8 cellular contexts compared by ENCODE assay signal in the genomic region with DNA sequence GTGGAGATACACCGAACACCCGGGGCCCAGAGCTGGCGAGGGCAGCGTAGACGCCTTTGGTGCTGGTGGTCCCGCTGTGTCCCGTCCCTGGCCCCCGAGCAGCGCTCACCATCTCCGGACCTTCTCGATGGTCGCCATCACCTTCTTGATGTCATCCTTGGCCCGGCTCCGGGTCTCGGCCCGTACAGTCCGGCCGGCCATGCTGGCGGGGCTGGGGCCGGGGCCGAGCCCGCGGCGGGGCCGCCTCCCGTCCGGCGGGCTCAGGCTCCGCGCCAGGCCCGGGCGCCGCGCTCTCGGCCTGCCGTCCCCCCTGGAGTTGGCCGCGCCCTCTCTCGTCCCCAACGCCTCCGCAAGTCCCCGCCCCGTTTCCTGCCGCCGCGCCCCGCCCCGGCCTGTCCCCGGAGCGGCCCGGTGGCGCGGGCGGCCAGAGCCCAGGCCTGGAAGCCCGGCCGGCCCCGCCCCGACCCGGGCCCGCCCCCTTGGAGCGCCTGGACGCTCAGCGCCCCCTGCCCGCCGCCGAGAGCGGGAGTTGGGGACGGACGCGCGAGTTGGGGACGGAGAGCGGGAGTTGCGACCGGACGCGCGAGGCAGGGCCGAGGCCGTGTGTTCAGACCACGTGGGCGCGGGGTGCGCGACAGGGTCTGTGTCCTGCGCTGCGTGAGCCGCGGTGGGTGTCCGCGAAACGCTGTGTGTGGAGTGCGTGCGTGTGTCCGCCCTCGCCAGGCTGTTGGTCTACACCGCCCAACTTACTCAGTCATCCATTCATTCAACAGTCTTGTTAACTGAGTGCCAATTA. TPM values are rescaled to one million over a fixed set of nuclear protein-coding genes. Genes with fewer than 3 reads are reported as not detected.
DNase-seq lines count a peak whose midpoint lies in the region; ATAC-seq lines count a peak whose summit lies in the region.

A gene (minus strand): TSS at position 334 of the 796 bp plus-strand sequence. CDS start 133 bp downstream, at position 201.

- H2AFZ ChIP-seq in mesenchymal stem cell (ENCODE audit: low read depth, low read length): peak within 1 kb of the TSS; percentile 96

- H3K9me3 ChIP-seq in effector memory CD4-positive, alpha-beta T cell (ENCODE audit: control insufficient read depth, low read length): no peaks in the 10 kb centered on the region
- H3K9me3 ChIP-seq in mesenchymal stem cell (ENCODE audit: control insufficient read depth, low read length): no peaks in the 10 kb centered on the region

- peak within 1 kb of the TSS; percentile 53 for H2BK5ac ChIP-seq in mesenchymal stem cell (ENCODE audit: low read depth, low read length, poor library complexity, severe bottlenecking)

- peak within 1 kb of the TSS; percentile 95 for H4K8ac ChIP-seq in mesenchymal stem cell (ENCODE audit: low read length)

- 1% methylated on average over 57 of the region's 97 CpGs for WGBS in mesenchymal stem cell

- H2BK120ac ChIP-seq in mesenchymal stem cell (ENCODE audit: low read depth, low read length): no peak within 1 kb of the TSS

- H2AK5ac ChIP-seq in mesenchymal stem cell (ENCODE audit: low read length, severe bottlenecking): no peak within 1 kb of the TSS

- peaks cover 6% of the 10 kb centered on the region for H3K36me3 ChIP-seq in effector memory CD4-positive, alpha-beta T cell (ENCODE audit: control insufficient read depth, insufficient read depth, low read length)
- H3K36me3 ChIP-seq in mesenchymal stem cell (ENCODE audit: control insufficient read depth in 1 of 2, insufficient read depth in 2 of 2, low read depth in 1 of 2, low read length in 2 of 2): peaks cover 17 to 26% of the 10 kb centered on the region in 2 experiments

- H4K91ac ChIP-seq in mesenchymal stem cell (ENCODE audit: low read length): peak within 1 kb of the TSS; percentile 90

- H3K23ac ChIP-seq in mesenchymal stem cell (ENCODE audit: low read length in 2 of 2): peak within 1 kb of the TSS in 1 of 2 experiments; percentile 94

- peak within 1 kb of the TSS; percentile 69 for H3K27ac ChIP-seq in effector memory CD4-positive, alpha-beta T cell (ENCODE audit: insufficient read depth, low read length, poor library complexity, severe bottlenecking)
- H3K27ac ChIP-seq in mesenchymal stem cell (ENCODE audit: low read length, poor library complexity, severe bottlenecking): peak within 1 kb of the TSS; percentile 76

- peak within 1 kb of the TSS; percentile 60 for H2BK15ac ChIP-seq in mesenchymal stem cell (ENCODE audit: low read depth, poor library complexity, severe bottlenecking)

- DNase-seq in CD1c-positive myeloid dendritic cell (ENCODE audit: extremely low spot score): peak; percentile 93
- peak; percentile 72 for DNase-seq in GM19240 (ENCODE audit: insufficient read length, low spot score)
- DNase-seq in NCI-H82 (lab: John Stamatoyannopoulos, UW): peak; percentile 93
- peak; percentile 94 for DNase-seq in activated CD8-positive, alpha-beta memory T cell treated with anti-CD3 and anti-CD28 coated beads for 24 hours
- peak; percentile 69 to 78 (median 71) for DNase-seq in effector memory CD4-positive, alpha-beta T cell
- peak; percentile 88 for DNase-seq in mesenchymal stem cell
- peak; percentile 69 for DNase-seq in stimulated activated CD8-positive, alpha-beta memory T cell treated with anti-CD3 and anti-CD28 coated beads, Interleukin-12 subunit alpha, Interleukin-12 subunit beta, amount 100 ng/mL, for 4 hours (ENCODE audit: low read depth)

- peak within 1 kb of the TSS in 1 of 2 experiments; percentile 99 for H3K14ac ChIP-seq in mesenchymal stem cell (ENCODE audit: low read length in 2 of 2)

- H3K4ac ChIP-seq in mesenchymal stem cell (ENCODE audit: low read depth in 1 of 2, low read length in 2 of 2): peak within 1 kb of the TSS; percentile 62 to 99

- peak within 1 kb of the TSS; percentile 70 for H3K4me3 ChIP-seq in effector memory CD4-positive, alpha-beta T cell (ENCODE audit: insufficient read depth, low read depth, low read length, poor library complexity, severe bottlenecking)
- H3K4me3 ChIP-seq in mesenchymal stem cell (ENCODE audit: insufficient read depth in 1 of 2, low read depth in 1 of 2, low read length in 2 of 2): peak within 1 kb of the TSS; percentile 86 to 97

- peak within 1 kb of the TSS; percentile 50 to 90 for H2BK12ac ChIP-seq in mesenchymal stem cell (ENCODE audit: low read length in 2 of 2)

- peaks cover 19% of the 10 kb centered on the region for H3K4me1 ChIP-seq in effector memory CD4-positive, alpha-beta T cell (ENCODE audit: control insufficient read depth, insufficient read depth, low read length, poor library complexity, severe bottlenecking)
- peaks cover 34% of the 10 kb centered on the region for H3K4me1 ChIP-seq in mesenchymal stem cell (ENCODE audit: control insufficient read depth, insufficient read depth, low read depth, low read length)

- H3K9ac ChIP-seq in mesenchymal stem cell (ENCODE audit: low read length): peak within 1 kb of the TSS; percentile 96

- H3K27me3 ChIP-seq in effector memory CD4-positive, alpha-beta T cell (replicated peaks; ENCODE audit: control insufficient read depth, insufficient read depth, low read length, poor library complexity, severe bottlenecking): no peaks in the 10 kb centered on the region
- no peaks in the 10 kb centered on the region for H3K27me3 ChIP-seq in mesenchymal stem cell (ENCODE audit: control insufficient read depth in 1 of 2, insufficient read depth in 1 of 2, low read length in 2 of 2)

- peak; percentile 42 for ATAC-seq in HG03457 (IDR thresholded peaks at IDR 0.05; ENCODE audit: unreplicated experiment)

- H3K18ac ChIP-seq in mesenchymal stem cell (ENCODE audit: low read depth in 1 of 2, low read length in 2 of 2): peak within 1 kb of the TSS; percentile 90 to 99

- H3K79me1 ChIP-seq in mesenchymal stem cell (replicated peaks; ENCODE audit: low read length, poor library complexity, severe bottlenecking): peaks cover 17% of the 10 kb centered on the region

- H3K4me2 ChIP-seq in mesenchymal stem cell (ENCODE audit: low read length, poor library complexity, severe bottlenecking): peak within 1 kb of the TSS; percentile 72

RNA-seq across cellular contexts. Expression of the gene that starts here (rescaled TPM):
- 34.4 TPM for polyA plus RNA-seq in mesenchymal stem cell (2013, experiment 1 of 2)
- 34.2 TPM for polyA plus RNA-seq in mesenchymal stem cell (2013, experiment 2 of 2)

Comparison
In these comparisons a context has a peak if more than half of its experiments do, and no peak if none do; other contexts are left out.
1. Peak in every context shown above with its lines: DNase-seq, ATAC-seq, H3K4me3 ChIP-seq and H3K27ac ChIP-seq.